11 cellular contexts compared by ENCODE assay signal in the genomic region with DNA sequence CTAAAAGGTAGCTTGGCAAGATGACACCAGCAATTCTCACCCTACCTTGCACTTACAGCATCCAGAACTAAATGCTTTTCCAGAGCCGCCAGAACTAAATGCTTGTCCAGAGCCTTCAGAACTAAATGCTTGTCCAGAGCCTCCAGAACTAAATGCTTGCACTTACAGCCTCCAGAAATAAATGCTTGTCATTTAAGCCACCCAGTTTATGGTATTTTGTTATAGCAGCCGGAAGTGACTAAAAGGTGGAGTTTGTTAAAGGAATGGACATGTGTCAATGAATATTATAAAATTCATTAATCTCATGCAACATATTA.
DNase-seq lines count a peak whose midpoint lies in the region; ATAC-seq, FAIRE-seq and TF ChIP-seq lines count a peak whose summit lies in the region.
"Had no signal": no experiment of that assay in that cellular context is flagged by ENCODE, and none has a peak within 500 bp of the region (broad histone marks: within the 10 kb centered on the region; RNA-seq: fewer than 3 reads in every experiment).

No MANE protein-coding gene starts in this region.

- TF ChIP-seq POLR2A in testis (IDR thresholded peaks at IDR 0.05) (no peak), GM12892 (IDR thresholded peaks at IDR 0.05; ENCODE audit: low read depth, low read length) (no peak)

- no peak for ATAC-seq in activated CD8-positive, alpha-beta T cell treated with anti-CD3 and anti-CD28 coated beads, Interleukin-2, amount 10 ng/mL, durations not matched to agents 7 days and 5 days
- ATAC-seq in activated CD8-positive, alpha-beta T cell treated with anti-CD3 and anti-CD28 coated beads for 36 hours: no peak
- ATAC-seq in activated B cell treated with CpG ODN at 0.5 μM for 24 hours (ENCODE audit: low read depth): no peak
- ATAC-seq: esophagus mucosa had no signal

- H3K4me1 ChIP-seq in iPS DF 6.9 (ENCODE audit: control insufficient read depth, insufficient read depth, low read length) (no peaks in the 10 kb centered on the region), testis (peaks cover 6% of the 10 kb centered on the region)

- POLR2A ChIA-PET in activated CD8-positive, alpha-beta T cell treated with anti-CD3 and anti-CD28 coated beads, Interleukin-2, amount 10 ng/mL, durations not matched to agents 7 days and 5 days (lab: Charles Lee): no interaction called here
- POLR2A ChIA-PET in activated CD8-positive, alpha-beta T cell treated with anti-CD3 and anti-CD28 coated beads for 36 hours (lab: Charles Lee): no interaction called here
- POLR2A ChIA-PET in activated B cell treated with CpG ODN at 0.5 μM for 24 hours (lab: Charles Lee): no interaction called here

- CTCF ChIA-PET in activated CD8-positive, alpha-beta T cell treated with anti-CD3 and anti-CD28 coated beads, Interleukin-2, amount 10 ng/mL, durations not matched to agents 7 days and 5 days (lab: Charles Lee): no interaction called here
- CTCF ChIA-PET in activated CD8-positive, alpha-beta T cell treated with anti-CD3 and anti-CD28 coated beads for 36 hours (lab: Charles Lee): no interaction called here
- CTCF ChIA-PET in activated B cell treated with CpG ODN at 0.5 μM for 24 hours (lab: Charles Lee): no interaction called here

- H3K27me3 ChIP-seq in iPS DF 6.9 (ENCODE audit: control insufficient read depth, insufficient read depth, low read length) (no peaks in the 10 kb centered on the region), testis (no peaks in the 10 kb centered on the region)

- H3K4me1 Mint-ChIP-seq in activated CD8-positive, alpha-beta T cell treated with anti-CD3 and anti-CD28 coated beads, Interleukin-2, amount 10 ng/mL, durations not matched to agents 7 days and 5 days (ENCODE audit: low read depth): peaks cover 18% of the 10 kb centered on the region
- peaks cover 11% of the 10 kb centered on the region for H3K4me1 Mint-ChIP-seq in activated CD8-positive, alpha-beta T cell treated with anti-CD3 and anti-CD28 coated beads for 36 hours (ENCODE audit: low read depth)
- peaks cover 21% of the 10 kb centered on the region for H3K4me1 Mint-ChIP-seq in activated B cell treated with CpG ODN at 0.5 μM for 24 hours

- peaks cover 46% of the 10 kb centered on the region for H3K27me3 Mint-ChIP-seq in activated CD8-positive, alpha-beta T cell treated with anti-CD3 and anti-CD28 coated beads, Interleukin-2, amount 10 ng/mL, durations not matched to agents 7 days and 5 days (ENCODE audit: low read depth)
- peaks cover 53% of the 10 kb centered on the region for H3K27me3 Mint-ChIP-seq in activated CD8-positive, alpha-beta T cell treated with anti-CD3 and anti-CD28 coated beads for 36 hours
- H3K27me3 Mint-ChIP-seq in activated B cell treated with CpG ODN at 0.5 μM for 24 hours: peaks cover 55% of the 10 kb centered on the region

- H3K4me3 ChIP-seq in iPS DF 6.9 (ENCODE audit: low read length) (peak overlapping the region; percentile 75; the same call in 1 of the 2 replicates), testis (peak overlapping the region in 1 of 2 donors; percentile 64)

- H3K36me3 Mint-ChIP-seq in activated CD8-positive, alpha-beta T cell treated with anti-CD3 and anti-CD28 coated beads, Interleukin-2, amount 10 ng/mL, durations not matched to agents 7 days and 5 days (ENCODE audit: low read depth): peaks cover 3% of the 10 kb centered on the region
- peaks cover 4% of the 10 kb centered on the region for H3K36me3 Mint-ChIP-seq in activated CD8-positive, alpha-beta T cell treated with anti-CD3 and anti-CD28 coated beads for 36 hours (ENCODE audit: low read depth)
- H3K36me3 Mint-ChIP-seq in activated B cell treated with CpG ODN at 0.5 μM for 24 hours (ENCODE audit: low read depth): no peaks in the 10 kb centered on the region

- H3K9me3 ChIP-seq in iPS DF 6.9 (ENCODE audit: control insufficient read depth, insufficient read depth, low read length) (no peaks in the 10 kb centered on the region), testis (no peaks in the 10 kb centered on the region)

- no peaks in the 10 kb centered on the region for H3K9me3 Mint-ChIP-seq in activated CD8-positive, alpha-beta T cell treated with anti-CD3 and anti-CD28 coated beads, Interleukin-2, amount 10 ng/mL, durations not matched to agents 7 days and 5 days (ENCODE audit: insufficient read depth)
- H3K9me3 Mint-ChIP-seq in activated CD8-positive, alpha-beta T cell treated with anti-CD3 and anti-CD28 coated beads for 36 hours: peaks cover 4% of the 10 kb centered on the region
- peaks cover 2% of the 10 kb centered on the region for H3K9me3 Mint-ChIP-seq in activated B cell treated with CpG ODN at 0.5 μM for 24 hours

- no peak for FAIRE-seq in GM12892 (lab: Jason Lieb, UNC)

- no peak for DNase-seq in activated CD8-positive, alpha-beta T cell treated with anti-CD3 and anti-CD28 coated beads, Interleukin-2, amount 10 ng/mL, durations not matched to agents 7 days and 5 days
- no peak for DNase-seq in activated CD8-positive, alpha-beta T cell treated with anti-CD3 and anti-CD28 coated beads for 36 hours
- DNase-seq in activated B cell treated with CpG ODN at 0.5 μM for 24 hours: no peak
- DNase-seq in iPS DF 6.9 (ENCODE audit: low read depth, low spot score): no peak
- DNase-seq in testis: no peak
- no peak for DNase-seq in GM12892 (ENCODE audit: insufficient read length)
- no peak for DNase-seq in NCI-H1092 treated with DMSO at 0.1 percent for 48 hours (lab: John Stamatoyannopoulos, UW)
- no peak for DNase-seq in OCI-M2 (lab: John Stamatoyannopoulos, UW; ENCODE audit: unreplicated experiment)
- DNase-seq: activated T-cell treated with anti-CD3 and anti-CD28 coated beads, Interleukin-2, amount 50 U/mL, for 48 hours; SHP77 treated with DMSO at 0.1 percent for 48 hours had no signal

- no CpG with 5 or more reads among the region's 2 CpGs for WGBS in iPS DF 6.9 (ENCODE audit: insufficient coverage, insufficient read length)
- 21 to 27% methylated on average over 2 of the region's 2 CpGs for WGBS in testis, 2 donors

- H3K4me3 Mint-ChIP-seq in activated CD8-positive, alpha-beta T cell treated with anti-CD3 and anti-CD28 coated beads, Interleukin-2, amount 10 ng/mL, durations not matched to agents 7 days and 5 days: peak overlapping the region; percentile 71
- H3K4me3 Mint-ChIP-seq in activated CD8-positive, alpha-beta T cell treated with anti-CD3 and anti-CD28 coated beads for 36 hours: no peak overlapping the region
- peak overlapping the region; percentile 75 for H3K4me3 Mint-ChIP-seq in activated B cell treated with CpG ODN at 0.5 μM for 24 hours

- H3K27ac Mint-ChIP-seq in activated CD8-positive, alpha-beta T cell treated with anti-CD3 and anti-CD28 coated beads, Interleukin-2, amount 10 ng/mL, durations not matched to agents 7 days and 5 days: no peak overlapping the region
- H3K27ac Mint-ChIP-seq in activated CD8-positive, alpha-beta T cell treated with anti-CD3 and anti-CD28 coated beads for 36 hours: no peak overlapping the region
- no peak overlapping the region for H3K27ac Mint-ChIP-seq in activated B cell treated with CpG ODN at 0.5 μM for 24 hours

- H3K27ac ChIP-seq in iPS DF 6.9 (ENCODE audit: low read length): no peak overlapping the region
- peak overlapping the region; percentile 74 to 75 for H3K27ac ChIP-seq in testis

- no peak for TF ChIP-seq CTCF in activated CD8-positive, alpha-beta T cell treated with anti-CD3 and anti-CD28 coated beads for 36 hours (IDR thresholded peaks at IDR 0.05)
- TF ChIP-seq CTCF in activated B cell treated with CpG ODN at 0.5 μM for 24 hours (IDR thresholded peaks at IDR 0.05) (no peak), testis (IDR thresholded peaks at IDR 0.05) (no peak)

- H3K36me3 ChIP-seq in iPS DF 6.9 (ENCODE audit: control insufficient read depth, insufficient read depth, low read length) (no peaks in the 10 kb centered on the region), testis (ENCODE audit: low read depth, missing control alignments) (no peaks in the 10 kb centered on the region)

- intact Hi-C loops in activated CD8-positive, alpha-beta T cell treated with anti-CD3 and anti-CD28 coated beads for 36 hours (cut with micrococcal nuclease): no loop called here
- intact Hi-C loops in activated B cell treated with CpG ODN at 0.5 μM for 24 hours (cut with micrococcal nuclease): no loop called here
- intact Hi-C loops in testis (cut with DNase I; ENCODE audit: low total_unique reads): no loop called here
